ENCODE assay signal across 1 cellular context in genomic region chr19:13169769-13170168, GRCh38.
A peak's percentile ranks its signal among the peaks of the same experiment; 100 is the strongest.
TF ChIP-seq lines count a peak whose summit lies in the region.

No MANE protein-coding gene starts in this region.

TF ChIP-seq in K562, 482 proteins besides CTCF, POLR2A, EP300 and RAD21:
- TF ChIP-seq ZNF57 (CRISPR knock-in tag; IDR thresholded peaks at IDR 0.05) = no peak
- TF ChIP-seq CTBP1 (IDR thresholded peaks at IDR 0.05; ENCODE audit: borderline replicate concordance) = peak; percentile 57; the same call in 1 of the 2 replicates
- no peak for TF ChIP-seq GTF2A2 (tag; IDR thresholded peaks at IDR 0.05)
- TF ChIP-seq ZNF239 (CRISPR knock-in tag; IDR thresholded peaks at IDR 0.05) = no peak
- TF ChIP-seq FOSL1 (tag; conservative IDR thresholded peaks at IDR 0.05) = peak; percentile 38; the same call in 1 of the 2 replicates
- TF ChIP-seq, protein P1, sequence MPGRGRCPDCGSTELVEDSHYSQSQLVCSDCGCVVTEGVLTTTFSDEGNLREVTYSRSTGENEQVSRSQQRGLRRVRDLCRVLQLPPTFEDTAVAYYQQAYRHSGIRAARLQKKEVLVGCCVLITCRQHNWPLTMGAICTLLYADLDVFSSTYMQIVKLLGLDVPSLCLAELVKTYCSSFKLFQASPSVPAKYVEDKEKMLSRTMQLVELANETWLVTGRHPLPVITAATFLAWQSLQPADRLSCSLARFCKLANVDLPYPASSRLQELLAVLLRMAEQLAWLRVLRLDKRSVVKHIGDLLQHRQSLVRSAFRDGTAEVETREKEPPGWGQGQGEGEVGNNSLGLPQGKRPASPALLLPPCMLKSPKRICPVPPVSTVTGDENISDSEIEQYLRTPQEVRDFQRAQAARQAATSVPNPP (IDR thresholded peaks at IDR 0.05; ENCODE audit: borderline replicate concordance, insufficient read depth, insufficient read length) = no peak
- no peak for TF ChIP-seq IFI16 (CRISPR knock-in tag; IDR thresholded peaks at IDR 0.05)
